8 cellular contexts compared by ENCODE assay signal in the genomic region with DNA sequence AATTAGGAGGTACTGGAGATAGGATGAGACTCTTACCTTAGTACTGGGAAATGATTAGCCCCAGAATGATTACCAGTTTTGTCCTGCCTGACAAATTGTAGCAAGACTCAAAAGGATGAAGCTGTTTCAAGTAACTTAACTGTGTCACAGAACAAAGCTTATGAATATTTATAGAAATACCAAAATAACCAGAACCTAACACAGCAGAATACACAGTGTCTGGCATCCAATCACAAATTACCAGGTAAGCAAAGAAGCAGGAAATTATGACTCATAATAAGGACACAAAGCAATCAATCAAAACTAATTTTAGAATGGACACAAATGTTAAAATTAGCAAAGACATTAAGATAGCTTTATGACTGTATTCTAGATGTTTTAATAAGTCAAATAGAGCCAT.
"Had no signal": no experiment of that assay in that cellular context is flagged by ENCODE, and none has a peak within 500 bp of the region (broad histone marks: within the 10 kb centered on the region; RNA-seq: fewer than 3 reads in every experiment).

No MANE protein-coding gene starts in this region.

- H2AFZ ChIP-seq: GM23338 had no signal

- ATAC-seq: GM23338, K562 had no signal

- H3K4me3 ChIP-seq: GM23338, K562 had no signal

- FAIRE-seq: H1, H54, HTR-8/SVneo, K562 had no signal

- H3K4me2 ChIP-seq: GM23338 had no signal

- DNase-seq: H9, HCEC 1CT, IMR-90 had no signal
